Comparison of ENCODE assay signal across 9 cellular contexts in genomic region chr4:40621229-40621591, GRCh38. TPM values are rescaled to one million over a fixed set of nuclear protein-coding genes. Genes with fewer than 3 reads are reported as not detected.
A peak's percentile ranks its signal among the peaks of the same experiment; 100 is the strongest.
DNase-seq lines count a peak whose midpoint lies in the region; ATAC-seq and TF ChIP-seq lines count a peak whose summit lies in the region.
"Had no signal": no experiment of that assay in that cellular context is flagged by ENCODE, and none has a peak within 500 bp of the region (broad histone marks: within the 10 kb centered on the region; RNA-seq: fewer than 3 reads in every experiment).

No MANE protein-coding gene starts in this region.

- H3K36me3 Mint-ChIP-seq in MCF 10A (ENCODE audit: insufficient read depth, unreplicated experiment) = no peaks in the 10 kb centered on the region

- no TSS peak for BruUV-seq in MCF 10A (replicated peaks; lab: Mats Ljungman, UMichigan)

- no peaks in the 10 kb centered on the region for H3K27me3 ChIP-seq in smooth muscle cell (ENCODE audit: low read depth)

- peak overlapping the region; percentile 39 for H3K9ac ChIP-seq in smooth muscle cell (ENCODE audit: low read depth)

- no peak overlapping the region for H3K4me3 ChIP-seq in smooth muscle cell

- H3K27me3 Mint-ChIP-seq in MCF 10A (ENCODE audit: insufficient read depth, unreplicated experiment) = no peaks in the 10 kb centered on the region

- H3K27ac Mint-ChIP-seq in MCF 10A (ENCODE audit: low read depth, unreplicated experiment) = peak overlapping the region; percentile 95

- H3K36me3 ChIP-seq in smooth muscle cell (ENCODE audit: low read depth) = no peaks in the 10 kb centered on the region

- peak overlapping the region; percentile 38 for H3K4me2 ChIP-seq in smooth muscle cell

- TF ChIP-seq CTCF in MCF 10A (IDR thresholded peaks at IDR 0.05; ENCODE audit: unreplicated experiment) = no peak
- TF ChIP-seq CTCF in smooth muscle cell (IDR thresholded peaks at IDR 0.05; ENCODE audit: borderline replicate concordance, insufficient read depth, poor library complexity, severe bottlenecking) = no peak

- H4K20me1 ChIP-seq in smooth muscle cell (ENCODE audit: low read depth) = no peaks in the 10 kb centered on the region

- H3F3A ChIP-seq in smooth muscle cell (ENCODE audit: low read depth) = peaks cover 7% of the 10 kb centered on the region

- peaks cover 8% of the 10 kb centered on the region for H3K9me3 Mint-ChIP-seq in MCF 10A (ENCODE audit: unreplicated experiment)

- 83% methylated on average over 4 of the region's 4 CpGs for WGBS in smooth muscle cell (ENCODE audit: low lambda C conversion rate)

- ATAC-seq in GM18907 (IDR thresholded peaks at IDR 0.05; ENCODE audit: unreplicated experiment) = peak; percentile 32
- ATAC-seq in HG03432 (IDR thresholded peaks at IDR 0.05; ENCODE audit: unreplicated experiment) = peak; percentile 49

- H3K9me3 ChIP-seq in smooth muscle cell (replicated peaks; ENCODE audit: low read depth) = no peaks in the 10 kb centered on the region

- peak overlapping the region; percentile 40 for H2AFZ ChIP-seq in smooth muscle cell (ENCODE audit: low read depth)

- peak overlapping the region; percentile 80 for H3K27ac ChIP-seq in smooth muscle cell (ENCODE audit: low read depth)

- POLR2A ChIA-PET in MCF 10A (lab: Yijun Ruan, JAX) = interaction anchor here (0.7 to 2.9 kb wide), 8 partner anchors 8 to 565 kb away, joined by 3 to 6 read pairs (median 4); partner anchors contain the start of genes N4BP2 and RBM47

- H3K4me1 ChIP-seq in smooth muscle cell (ENCODE audit: low read depth) = peaks cover 8% of the 10 kb centered on the region

- peaks cover 13% of the 10 kb centered on the region for H3K79me2 ChIP-seq in smooth muscle cell (ENCODE audit: low read depth)

- H3K4me1 Mint-ChIP-seq in MCF 10A (ENCODE audit: insufficient read depth, unreplicated experiment) = peaks cover 20% of the 10 kb centered on the region

- CTCF ChIA-PET in MCF 10A (lab: Yijun Ruan, JAX) = interaction anchor here (0.7 kb wide), 1 partner anchor 304 kb away, joined by 3 read pairs; no protein-coding TSS in a partner anchor

- intact Hi-C loops in MCF 10A (cut with micrococcal nuclease) = no loop called here

- DNase-seq in MCF 10A (ENCODE audit: unreplicated experiment) = no peak
- no peak for DNase-seq in smooth muscle cell (lab: John Stamatoyannopoulos, UW; ENCODE audit: unreplicated experiment)
- DNase-seq in activated CD4-positive, alpha-beta T cell treated with anti-CD3 and anti-CD28 coated beads, Interleukin-2, amount 50 U/mL, for 1 hour = no peak
- no peak for DNase-seq in OCI-M2 (lab: John Stamatoyannopoulos, UW; ENCODE audit: unreplicated experiment)
- no peak for DNase-seq in GOT3 (lab: John Stamatoyannopoulos, UW)
- DNase-seq: activated CD4-positive, alpha-beta T cell treated with anti-CD3 and anti-CD28 coated beads, Interleukin-2, amount 50 U/mL, for 4 hours; naive thymus-derived CD4-positive, alpha-beta T cell had no signal

- H3K4me3 Mint-ChIP-seq in MCF 10A (ENCODE audit: unreplicated experiment) = peak overlapping the region; percentile 51

RNA-seq across cellular contexts. Expression of gene RBM47, which starts 8.5 kb away (rescaled TPM):
- total RNA-seq in MCF 10A (2022) = 1.8 and 2.0 TPM in 2 replicates
- 5.5 and 6.0 TPM in 2 replicates for total RNA-seq in smooth muscle cell
- 3.4 and 3.6 TPM in 2 replicates for polyA plus RNA-seq in smooth muscle cell
